In the genomic region with DNA sequence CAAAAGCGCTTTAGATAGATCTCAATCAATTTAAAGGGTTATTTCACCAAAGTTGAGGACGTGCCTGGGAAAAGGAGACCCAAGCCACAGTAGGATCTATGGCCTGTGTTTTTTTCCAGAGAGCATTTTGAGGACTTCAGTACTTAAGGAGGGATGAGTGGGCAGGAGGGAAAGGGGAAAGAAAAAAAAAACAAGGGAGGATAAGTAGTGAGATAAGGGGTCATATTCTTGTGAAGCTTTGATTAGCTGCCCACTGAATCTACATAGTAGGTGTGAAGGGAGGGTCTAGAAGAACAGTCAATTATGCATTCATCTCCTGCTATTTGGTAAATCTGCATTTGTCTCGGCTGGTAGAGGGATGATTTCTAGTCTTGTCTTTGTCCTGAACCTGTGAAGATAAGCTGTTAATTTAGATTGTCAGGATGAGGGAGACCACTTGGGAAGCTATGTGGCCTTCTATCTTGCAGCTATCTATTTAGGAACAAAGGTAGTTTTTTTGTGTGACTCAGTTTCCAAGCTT, we compare ENCODE assay signal across 4 cellular contexts. TPM values are rescaled to one million over a fixed set of nuclear protein-coding genes. Genes with fewer than 3 reads are reported as not detected.
"Had no signal": no experiment of that assay in that cellular context is flagged by ENCODE, and none has a peak within 500 bp of the region (broad histone marks: within the 10 kb centered on the region; RNA-seq: fewer than 3 reads in every experiment).

No MANE protein-coding gene starts in this region.

- ATAC-seq: GM12878 had no signal

- H3K4me3 ChIP-seq: GM12878 had no signal

- DNase-seq: GDM1, GF-D8 had no signal

RNA-seq across cellular contexts. Expression of gene CLVS2, which starts 48.4 kb away (rescaled TPM):
- total RNA-seq: G401, GM12878 had no signal
- polyA plus RNA-seq: GM12878 had no signal
